1 cellular context compared by ENCODE assay signal in genomic region chr15:78680416-78681068, GRCh38.
TF ChIP-seq lines count a peak whose summit lies in the region.

No MANE protein-coding gene starts in this region.

TF ChIP-seq in WTC11, 78 proteins besides CTCF, POLR2A, EP300 and RAD21 (continued from another document):
- TF ChIP-seq CREB1 (CRISPR knock-in tag; IDR thresholded peaks at IDR 0.05) (no peak), SMAD3 (CRISPR knock-in tag; IDR thresholded peaks at IDR 0.05; ENCODE audit: borderline replicate concordance) (no peak), MYBL2 (CRISPR knock-in tag; IDR thresholded peaks at IDR 0.05) (no peak), TEAD1 (CRISPR knock-in tag; IDR thresholded peaks at IDR 0.05) (no peak), ZNF423 (CRISPR knock-in tag; IDR thresholded peaks at IDR 0.05) (no peak), ZNF138 (CRISPR knock-in tag; conservative IDR thresholded peaks at IDR 0.05) (no peak), ELF4 (CRISPR knock-in tag; IDR thresholded peaks at IDR 0.05; ENCODE audit: low read depth) (no peak), GRHL2 (CRISPR knock-in tag; IDR thresholded peaks at IDR 0.05; ENCODE audit: insufficient replicate concordance, severe bottlenecking) (no peak), SP1 (CRISPR knock-in tag; conservative IDR thresholded peaks at IDR 0.05) (no peak), PRDM15 (CRISPR knock-in tag; IDR thresholded peaks at IDR 0.05) (no peak), ZBTB21 (CRISPR knock-in tag; IDR thresholded peaks at IDR 0.05; ENCODE audit: borderline replicate concordance) (no peak), ZNF396 (CRISPR knock-in tag; IDR thresholded peaks at IDR 0.05; ENCODE audit: borderline replicate concordance) (no peak)
